Comparison of ENCODE assay signal across 30 cellular contexts in genomic region chr4:155657169-155657568, GRCh38. TPM values are rescaled to one million over a fixed set of nuclear protein-coding genes. Genes with fewer than 3 reads are reported as not detected.
A peak's percentile ranks its signal among the peaks of the same experiment; 100 is the strongest.
DNase-seq lines count a peak whose midpoint lies in the region; ATAC-seq, FAIRE-seq and TF ChIP-seq lines count a peak whose summit lies in the region.
"Had no signal": no experiment of that assay in that cellular context is flagged by ENCODE, and none has a peak within 500 bp of the region (broad histone marks: within the 10 kb centered on the region; RNA-seq: fewer than 3 reads in every experiment).

No MANE protein-coding gene starts in this region.

- intact Hi-C loops in upper lobe of right lung (cut with DNase I): no loop called here

- FAIRE-seq in frontal cortex (lab: Jason Lieb, UNC): no peak
- FAIRE-seq: G401.6, GM12878 had no signal

- peaks cover 0 to 2% of the 10 kb centered on the region in 2 experiments; a peak in 2 of 4 replicates for H3K4me1 ChIP-seq in SK-N-SH (ENCODE audit: control insufficient read depth in 1 of 2, insufficient read depth in 2 of 2, low read depth in 1 of 2, low read length in 1 of 2)
- peaks cover 67% of the 10 kb centered on the region for H3K4me1 ChIP-seq in Karpas-422 (ENCODE audit: low read length)
- H3K4me1 ChIP-seq in upper lobe of right lung: no peaks in the 10 kb centered on the region
- H3K4me1 ChIP-seq: SJCRH30 had no signal

- no peaks in the 10 kb centered on the region for H3F3A ChIP-seq in SK-N-SH (replicated peaks; ENCODE audit: insufficient read depth)

- no peaks in the 10 kb centered on the region for H4K20me1 ChIP-seq in SK-N-SH (ENCODE audit: insufficient read depth)
- no peaks in the 10 kb centered on the region for H4K20me1 ChIP-seq in Karpas-422 (ENCODE audit: insufficient read depth, low read depth, low read length)

- no peak overlapping the region for H2AFZ ChIP-seq in SK-N-SH (ENCODE audit: low read depth)
- H2AFZ ChIP-seq in Karpas-422 (ENCODE audit: low read length): no peak overlapping the region

- ATAC-seq in SK-N-SH treated with all-trans-retinoic acid at 6 μM for 48 hours: no peak
- no peak for ATAC-seq in upper lobe of right lung
- ATAC-seq in GM18867 (IDR thresholded peaks at IDR 0.05; ENCODE audit: unreplicated experiment): no peak
- ATAC-seq: GM12878, Right ventricle myocardium inferior, T-cell had no signal

- H3K27ac ChIP-seq in SK-N-SH (ENCODE audit: low read depth in 2 of 2, low read length in 1 of 2) (no peak overlapping the region), Karpas-422 (ENCODE audit: low read length) (0 out of 2 replicates have a peak overlapping the region, but pooled peaks have one; percentile 4), upper lobe of right lung (no peak overlapping the region)
- H3K27ac ChIP-seq: 22Rv1, SJCRH30 had no signal

- TF ChIP-seq CTCF in SK-N-SH (IDR thresholded peaks at IDR 0.05) (no peak), upper lobe of right lung (IDR thresholded peaks at IDR 0.05) (no peak)

- H3K79me2 ChIP-seq in SK-N-SH (ENCODE audit: insufficient read depth) (no peaks in the 10 kb centered on the region), Karpas-422 (ENCODE audit: low read length) (no peaks in the 10 kb centered on the region)

- H3K4me2 ChIP-seq in SK-N-SH (no peak overlapping the region), Karpas-422 (ENCODE audit: low read depth, low read length, poor library complexity, severe bottlenecking) (no peak overlapping the region)

- no peak for DNase-seq in SK-N-SH
- no peak for DNase-seq in Karpas-422
- DNase-seq in fibroblast of gingiva (ENCODE audit: low read depth): peak; percentile 74
- DNase-seq in upper lobe of right lung: no peak
- no peak for DNase-seq in frontal cortex (ENCODE audit: low spot score in 2 of 2)
- no peak for DNase-seq in NCI-H1694 treated with DMSO at 0.1 percent for 48 hours (lab: John Stamatoyannopoulos, UW)
- DNase-seq: AML-193; C1 segment of cervical spinal cord; CD4-positive, alpha-beta memory T cell; COR-L47; DMS53; H9; HFFc6; IMR-90; KG1; NCI-H1092; NCI-H1436; NCI-H187 treated with DMSO at 0.1 percent for 48 hours; NCI-H2171 treated with DMSO at 0.1 percent for 48 hours; NCI-H345; NCI-H524; NCI-H774; SJCRH30; T-cell had no signal

- H3K9me2 ChIP-seq in SK-N-SH (no peaks in the 10 kb centered on the region), Karpas-422 (replicated peaks; ENCODE audit: insufficient read depth, low read length) (no peaks in the 10 kb centered on the region)

- H3K4me3 ChIP-seq in SK-N-SH (ENCODE audit: low read depth in 2 of 2, low read length in 1 of 2) (no peak overlapping the region), Karpas-422 (ENCODE audit: low read length) (no peak overlapping the region), upper lobe of right lung (no peak overlapping the region)
- H3K4me3 ChIP-seq: GM12878, SJCRH30 had no signal

- TF ChIP-seq RAD21 in SK-N-SH (IDR thresholded peaks at IDR 0.05; ENCODE audit: low read length): no peak

- no peak for TF ChIP-seq EP300 in SK-N-SH (IDR thresholded peaks at IDR 0.05; ENCODE audit: borderline replicate concordance in 1 of 2, low read depth in 1 of 2, low read length in 1 of 2)

- H3K36me3 ChIP-seq in SK-N-SH (replicated peaks in 1 of 2; ENCODE audit: control insufficient read depth in 1 of 2, insufficient read depth in 2 of 2, low read length in 1 of 2) (no peaks in the 10 kb centered on the region), Karpas-422 (ENCODE audit: insufficient read depth, low read length) (peaks cover 9% of the 10 kb centered on the region; the same call in 1 of the 2 replicates), upper lobe of right lung (no peaks in the 10 kb centered on the region)
- H3K36me3 ChIP-seq: SJCRH30 had no signal

- H3K27me3 ChIP-seq in SK-N-SH (ENCODE audit: insufficient read depth) (no peaks in the 10 kb centered on the region), Karpas-422 (ENCODE audit: low read length) (no peaks in the 10 kb centered on the region), upper lobe of right lung (no peaks in the 10 kb centered on the region)
- H3K27me3 ChIP-seq: SJCRH30 had no signal

- POLR2A ChIA-PET in SK-N-SH (lab: Yijun Ruan, JAX): no interaction called here

- H3K9me3 ChIP-seq in SK-N-SH: no peaks in the 10 kb centered on the region
- H3K9me3 ChIP-seq in Karpas-422 (ENCODE audit: low read length): peaks cover 6% of the 10 kb centered on the region
- H3K9me3 ChIP-seq in upper lobe of right lung: no peaks in the 10 kb centered on the region
- H3K9me3 ChIP-seq: SJCRH30 had no signal

- CTCF ChIA-PET in SK-N-SH (lab: Yijun Ruan, JAX): no interaction called here

- H3K9ac ChIP-seq in SK-N-SH: no peak overlapping the region
- no peak overlapping the region for H3K9ac ChIP-seq in Karpas-422 (ENCODE audit: low read length)

TF ChIP-seq in SK-N-SH treated with all-trans-retinoic acid at 6 μM for 48 hours, 23 proteins besides CTCF, POLR2A, EP300 and RAD21:
- TF ChIP-seq ZFP3 (CRISPR knock-in tag; IDR thresholded peaks at IDR 0.05) (no peak), ISL1 (CRISPR knock-in tag; IDR thresholded peaks at IDR 0.05) (peak; percentile 60)

TF ChIP-seq in SK-N-SH, 30 proteins besides CTCF, POLR2A, EP300 and RAD21:
- TF ChIP-seq SIN3A (IDR thresholded peaks at IDR 0.05; ENCODE audit: borderline replicate concordance, low read depth, low read length) (no peak), JUND (IDR thresholded peaks at IDR 0.05) (no peak), MEF2A (IDR thresholded peaks at IDR 0.05; ENCODE audit: borderline replicate concordance, low read depth) (no peak), TEAD4 (IDR thresholded peaks at IDR 0.05; ENCODE audit: borderline replicate concordance, insufficient read depth) (no peak), GATA2 (CRISPR knock-in tag; IDR thresholded peaks at IDR 0.05) (no peak), CHD2 (IDR thresholded peaks at IDR 0.05; ENCODE audit: low read length, partially characterized antibody) (no peak), POLR2AphosphoS5 (IDR thresholded peaks at IDR 0.05; ENCODE audit: low read depth, low read length) (no peak), YY1 (IDR thresholded peaks at IDR 0.05; ENCODE audit: low read depth) (no peak), TAF1 (IDR thresholded peaks at IDR 0.05; ENCODE audit: borderline replicate concordance, low read depth, low read length) (no peak), NFIC (IDR thresholded peaks at IDR 0.05; ENCODE audit: borderline replicate concordance) (no peak)

RNA-seq across cellular contexts. Expression of gene GUCY1A1, which starts 9.5 kb away (rescaled TPM):
- 0.03 and 0.18 TPM in 2 replicates for polyA plus RNA-seq in SK-N-SH (2012; rRNA removed)
- polyA plus RNA-seq in SK-N-SH (2012; cell fraction: cytosol; rRNA removed): 0.08 and 0.25 TPM in 2 replicates
- polyA plus RNA-seq in SK-N-SH (2012; cell fraction: nucleus; rRNA removed): 0.07 and 0.16 TPM in 2 replicates
- 3.0 and 6.1 TPM in 2 replicates for total RNA-seq in Karpas-422 (2014; rRNA removed; shearing (Covaris generic); ENCODE audit: low replicate concordance)
- total RNA-seq in upper lobe of right lung (76.0 TPM), frontal cortex (207 TPM)
- total RNA-seq: CD4-positive, alpha-beta memory T cell; H9; HFFc6 had no signal
- polyA plus RNA-seq: CD4-positive, alpha-beta memory T cell had no signal

Comparison
In these comparisons a context has a peak if more than half of its experiments do, and no peak if none do; other contexts are left out.
1. RNA of gene GUCY1A1, which starts 9.5 kb away (total RNA-seq): 207 TPM in frontal cortex (single experiment) and 76.0 TPM in upper lobe of right lung (single experiment); 3.0 to 6.1 TPM in Karpas-422; every median in the first group is over 10 times any median in the second.